Comparison of ENCODE assay signal across 13 cellular contexts in the genomic region with DNA sequence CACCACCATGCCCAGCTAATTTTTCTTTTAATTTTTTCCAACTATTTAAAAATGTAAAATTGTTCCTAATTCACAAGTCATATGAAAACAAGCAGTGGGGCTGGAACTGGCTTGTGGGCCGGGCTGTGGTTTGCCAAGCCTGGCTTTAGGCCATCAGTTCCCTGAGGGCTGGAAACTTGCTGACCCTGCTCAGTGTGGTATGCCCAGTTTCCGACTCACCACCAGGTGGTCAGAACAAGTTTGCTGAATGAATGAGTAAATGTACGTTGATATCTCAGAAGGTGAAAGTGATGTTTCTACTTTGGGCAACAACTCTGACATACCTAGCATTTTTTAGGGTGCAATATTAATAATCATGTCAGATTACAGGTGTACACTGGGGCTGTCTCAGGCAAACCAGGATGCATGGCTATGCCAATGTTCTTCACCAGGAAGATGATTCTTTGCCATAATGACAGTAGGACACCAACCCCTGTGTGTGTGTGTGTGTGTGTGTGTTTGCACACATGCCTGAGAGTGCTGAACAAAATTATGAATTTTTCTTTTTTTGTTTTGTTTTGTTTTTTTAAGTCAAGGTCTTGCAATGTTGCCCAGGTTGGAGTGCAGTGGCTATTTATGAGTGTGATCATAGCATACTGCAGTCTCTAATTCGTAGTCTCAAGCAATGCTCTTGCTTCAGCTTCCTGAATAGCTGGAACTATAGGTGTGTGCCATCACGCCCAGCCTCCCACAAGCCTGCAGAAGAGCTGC.
DNase-seq lines count a peak whose midpoint lies in the region; ATAC-seq and TF ChIP-seq lines count a peak whose summit lies in the region.
"Had no signal": no experiment of that assay in that cellular context is flagged by ENCODE, and none has a peak within 500 bp of the region (broad histone marks: within the 10 kb centered on the region; RNA-seq: fewer than 3 reads in every experiment).

No MANE protein-coding gene starts in this region.

- DNase-seq in ACHN (peak; percentile 70), HPDE6-E6E7 (ENCODE audit: extremely low spot score) (peak; percentile 43), WTC11 (ENCODE audit: low spot score) (peak; percentile 28), glomerular visceral epithelial cell (ENCODE audit: extremely low spot score) (peak; percentile 61), GOT3 (lab: John Stamatoyannopoulos, UW) (no peak)
- no peak for DNase-seq in stimulated activated naive CD8-positive, alpha-beta T cell treated with anti-CD3 and anti-CD28 coated beads, Interleukin-15, amount 100 ng/mL, for 72 hours
- DNase-seq in CD4-positive, alpha-beta memory T cell = no peak
- DNase-seq: NCI-H1417 treated with DMSO at 0.1 percent for 48 hours; NK-92 treated with Interleukin-12 subunit alpha and Interleukin-12 subunit beta, amount 100 ng/mL, for 24 hours had no signal

- H3K9me3 Mint-ChIP-seq in WTC11 = peaks cover 12% of the 10 kb centered on the region
- no peaks in the 10 kb centered on the region for H3K9me3 Mint-ChIP-seq in stimulated activated naive CD8-positive, alpha-beta T cell treated with anti-CD3 and anti-CD28 coated beads, Interleukin-15, amount 100 ng/mL, for 72 hours
- no peaks in the 10 kb centered on the region for H3K9me3 Mint-ChIP-seq in CD4-positive, alpha-beta memory T cell

- intact Hi-C loops in CD4-positive, alpha-beta memory T cell (cut with micrococcal nuclease) = no loop called here

- H3K27me3 Mint-ChIP-seq in WTC11 (ENCODE audit: low read depth) = peaks cover 3% of the 10 kb centered on the region; the same call in 1 of the 2 replicates
- no peaks in the 10 kb centered on the region for H3K27me3 Mint-ChIP-seq in stimulated activated naive CD8-positive, alpha-beta T cell treated with anti-CD3 and anti-CD28 coated beads, Interleukin-15, amount 100 ng/mL, for 72 hours
- peaks cover 0 to 2% of the 10 kb centered on the region in 2 donors for H3K27me3 Mint-ChIP-seq in CD4-positive, alpha-beta memory T cell

- ATAC-seq in WTC11 (peak; percentile 64), GM18858 (IDR thresholded peaks at IDR 0.05; ENCODE audit: unreplicated experiment) (no peak)
- ATAC-seq in stimulated activated naive CD8-positive, alpha-beta T cell treated with anti-CD3 and anti-CD28 coated beads, Interleukin-15, amount 100 ng/mL, for 72 hours = no peak

- H3K4me3 Mint-ChIP-seq in WTC11 = no peak overlapping the region
- H3K4me3 Mint-ChIP-seq in stimulated activated naive CD8-positive, alpha-beta T cell treated with anti-CD3 and anti-CD28 coated beads, Interleukin-15, amount 100 ng/mL, for 72 hours = no peak overlapping the region
- no peak overlapping the region for H3K4me3 Mint-ChIP-seq in CD4-positive, alpha-beta memory T cell
- H3K4me3 Mint-ChIP-seq: brain had no signal

- POLR2A ChIA-PET in WTC11 (lab: Charles Lee) = no interaction called here
- POLR2A ChIA-PET in CD4-positive, alpha-beta memory T cell (lab: Charles Lee; ENCODE audit: partially characterized antibody) = no interaction called here

- no peaks in the 10 kb centered on the region for H3K36me3 ChIP-seq in CD4-positive, alpha-beta memory T cell (ENCODE audit: insufficient read depth, low read length)
- H3K36me3 ChIP-seq: BLaER1 had no signal

- no peaks in the 10 kb centered on the region for H3K9me3 ChIP-seq in CD4-positive, alpha-beta memory T cell (ENCODE audit: control insufficient read depth in 1 of 2, low read length in 2 of 2)
- H3K9me3 ChIP-seq: BLaER1 had no signal

- H3K4me1 Mint-ChIP-seq in WTC11 = no peaks in the 10 kb centered on the region
- no peaks in the 10 kb centered on the region for H3K4me1 Mint-ChIP-seq in stimulated activated naive CD8-positive, alpha-beta T cell treated with anti-CD3 and anti-CD28 coated beads, Interleukin-15, amount 100 ng/mL, for 72 hours
- H3K4me1 Mint-ChIP-seq in CD4-positive, alpha-beta memory T cell = no peaks in the 10 kb centered on the region
- H3K4me1 Mint-ChIP-seq: brain had no signal

- H3K4me3 ChIP-seq in CD4-positive, alpha-beta memory T cell (ENCODE audit: low read length in 2 of 2) = no peak overlapping the region
- H3K4me3 ChIP-seq: BLaER1, skin epidermis had no signal

- TF ChIP-seq CTCF in WTC11 (IDR thresholded peaks at IDR 0.05) = no peak

- H3K27ac Mint-ChIP-seq in WTC11 = no peak overlapping the region
- H3K27ac Mint-ChIP-seq in stimulated activated naive CD8-positive, alpha-beta T cell treated with anti-CD3 and anti-CD28 coated beads, Interleukin-15, amount 100 ng/mL, for 72 hours = peak overlapping the region in 1 of 2 donors; percentile 50
- no peak overlapping the region for H3K27ac Mint-ChIP-seq in CD4-positive, alpha-beta memory T cell
- H3K27ac Mint-ChIP-seq: brain had no signal

- in situ Hi-C loops in ACHN (cut with HindIII; ENCODE audit: low pct_ligation_motif_present, low pct_unique_long_range_greater_than_20kb, low sequenced_read_pairs) = no loop called here

- CTCF ChIA-PET in WTC11 (lab: Charles Lee) = no interaction called here
- CTCF ChIA-PET in CD4-positive, alpha-beta memory T cell (lab: Charles Lee; ENCODE audit: partially characterized antibody) = no interaction called here

- no peaks in the 10 kb centered on the region for H3K36me3 Mint-ChIP-seq in WTC11
- no peaks in the 10 kb centered on the region for H3K36me3 Mint-ChIP-seq in CD4-positive, alpha-beta memory T cell
- H3K36me3 Mint-ChIP-seq: brain had no signal

- H3K27ac ChIP-seq in CD4-positive, alpha-beta memory T cell (ENCODE audit: low read depth, low read length) = no peak overlapping the region
- H3K27ac ChIP-seq: BLaER1, skin epidermis had no signal

- no peaks in the 10 kb centered on the region for H3K4me1 ChIP-seq in CD4-positive, alpha-beta memory T cell (ENCODE audit: insufficient read depth, low read length)
- H3K4me1 ChIP-seq: BLaER1 had no signal

- no peaks in the 10 kb centered on the region for H3K27me3 ChIP-seq in CD4-positive, alpha-beta memory T cell (ENCODE audit: insufficient read depth, low read length)
- H3K27me3 ChIP-seq: BLaER1 had no signal

TF ChIP-seq in WTC11, 78 proteins besides CTCF, POLR2A, EP300 and RAD21:
- TF ChIP-seq ETV6 (CRISPR knock-in tag; IDR thresholded peaks at IDR 0.05) = no peak
- TF ChIP-seq, protein P1, sequence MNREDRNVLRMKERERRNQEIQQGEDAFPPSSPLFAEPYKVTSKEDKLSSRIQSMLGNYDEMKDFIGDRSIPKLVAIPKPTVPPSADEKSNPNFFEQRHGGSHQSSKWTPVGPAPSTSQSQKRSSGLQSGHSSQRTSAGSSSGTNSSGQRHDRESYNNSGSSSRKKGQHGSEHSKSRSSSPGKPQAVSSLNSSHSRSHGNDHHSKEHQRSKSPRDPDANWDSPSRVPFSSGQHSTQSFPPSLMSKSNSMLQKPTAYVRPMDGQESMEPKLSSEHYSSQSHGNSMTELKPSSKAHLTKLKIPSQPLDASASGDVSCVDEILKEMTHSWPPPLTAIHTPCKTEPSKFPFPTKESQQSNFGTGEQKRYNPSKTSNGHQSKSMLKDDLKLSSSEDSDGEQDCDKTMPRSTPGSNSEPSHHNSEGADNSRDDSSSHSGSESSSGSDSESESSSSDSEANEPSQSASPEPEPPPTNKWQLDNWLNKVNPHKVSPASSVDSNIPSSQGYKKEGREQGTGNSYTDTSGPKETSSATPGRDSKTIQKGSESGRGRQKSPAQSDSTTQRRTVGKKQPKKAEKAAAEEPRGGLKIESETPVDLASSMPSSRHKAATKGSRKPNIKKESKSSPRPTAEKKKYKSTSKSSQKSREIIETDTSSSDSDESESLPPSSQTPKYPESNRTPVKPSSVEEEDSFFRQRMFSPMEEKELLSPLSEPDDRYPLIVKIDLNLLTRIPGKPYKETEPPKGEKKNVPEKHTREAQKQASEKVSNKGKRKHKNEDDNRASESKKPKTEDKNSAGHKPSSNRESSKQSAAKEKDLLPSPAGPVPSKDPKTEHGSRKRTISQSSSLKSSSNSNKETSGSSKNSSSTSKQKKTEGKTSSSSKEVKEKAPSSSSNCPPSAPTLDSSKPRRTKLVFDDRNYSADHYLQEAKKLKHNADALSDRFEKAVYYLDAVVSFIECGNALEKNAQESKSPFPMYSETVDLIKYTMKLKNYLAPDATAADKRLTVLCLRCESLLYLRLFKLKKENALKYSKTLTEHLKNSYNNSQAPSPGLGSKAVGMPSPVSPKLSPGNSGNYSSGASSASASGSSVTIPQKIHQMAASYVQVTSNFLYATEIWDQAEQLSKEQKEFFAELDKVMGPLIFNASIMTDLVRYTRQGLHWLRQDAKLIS (CRISPR knock-in tag; IDR thresholded peaks at IDR 0.05; ENCODE audit: borderline replicate concordance) = no peak
- no peak for TF ChIP-seq TP53 (CRISPR knock-in tag; IDR thresholded peaks at IDR 0.05)
- TF ChIP-seq ZNF671 (CRISPR knock-in tag; IDR thresholded peaks at IDR 0.05) = no peak

Comparison
In these comparisons a context has a peak if more than half of its experiments do, and no peak if none do; other contexts are left out.
1. DNase-seq: peak in ACHN (single experiment), HPDE6-E6E7 (single experiment), WTC11 (single experiment) and glomerular visceral epithelial cell (single experiment); none in GOT3 (single experiment), stimulated activated naive CD8-positive, alpha-beta T cell treated with anti-CD3 and anti-CD28 coated beads, Interleukin-15, amount 100 ng/mL, for 72 hours (0 of 2) and CD4-positive, alpha-beta memory T cell (0 of 5).